In the genomic region with DNA sequence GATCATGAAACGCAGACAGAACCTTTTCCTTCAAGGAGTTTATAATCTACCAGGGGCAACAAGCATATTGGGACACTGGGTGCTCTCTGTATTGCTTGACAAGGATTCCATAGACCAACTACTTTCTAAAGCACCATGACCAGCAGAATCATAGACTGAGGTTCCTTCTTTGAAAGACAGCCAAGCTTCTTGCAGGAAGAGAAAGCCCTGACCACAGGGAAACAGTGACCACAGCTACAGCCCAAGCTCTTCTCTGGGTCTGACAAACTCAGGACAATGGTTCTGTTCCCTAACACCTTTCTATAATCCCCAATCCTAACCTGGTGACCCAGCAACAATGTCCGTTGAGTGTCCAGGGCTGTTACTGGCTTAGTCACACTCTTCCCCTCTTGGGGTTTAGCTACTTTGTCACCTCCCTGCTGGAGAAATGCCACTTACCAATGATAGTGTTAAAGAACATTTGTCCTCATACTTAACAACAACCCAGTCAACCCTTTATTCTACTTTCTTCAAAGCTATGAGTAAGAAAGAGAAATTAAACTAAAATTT, we compare ENCODE assay signal across 15 cellular contexts.
DNase-seq lines count a peak whose midpoint lies in the region; TF ChIP-seq lines count a peak whose summit lies in the region.
"Had no signal": no experiment of that assay in that cellular context is flagged by ENCODE, and none has a peak within 500 bp of the region (broad histone marks: within the 10 kb centered on the region; RNA-seq: fewer than 3 reads in every experiment).

No MANE protein-coding gene starts in this region.

- H3K36me3 Mint-ChIP-seq in progenitor cell of endocrine pancreas (ENCODE audit: insufficient read depth), result no peaks in the 10 kb centered on the region

- TF ChIP-seq CTCF in Loucy (conservative IDR thresholded peaks at IDR 0.05; ENCODE audit: low read length) (no peak), choroid plexus epithelial cell (conservative IDR thresholded peaks at IDR 0.05; ENCODE audit: low read depth, low read length) (no peak), Peyer's patch (IDR thresholded peaks at IDR 0.05) (no peak), progenitor cell of endocrine pancreas (IDR thresholded peaks at IDR 0.05; ENCODE audit: unreplicated experiment) (no peak)

- H3K9me3 Mint-ChIP-seq in progenitor cell of endocrine pancreas (ENCODE audit: low read depth), result no peaks in the 10 kb centered on the region

- DNase-seq in Ammon's horn (ENCODE audit: low spot score) (peak; percentile 29), choroid plexus epithelial cell (ENCODE audit: low read depth) (peak; percentile 27), Peyer's patch (no peak), SW 1271 (lab: John Stamatoyannopoulos, UW) (no peak), progenitor cell of endocrine pancreas (ENCODE audit: low spot score, unreplicated experiment) (no peak)
- DNase-seq: C1 segment of cervical spinal cord, EL, MV-4-11, NCI-H1436 treated with DMSO at 0.1 percent for 48 hours, NCI-H2081, NCI-H510A treated with DMSO at 0.1 percent for 48 hours had no signal

- no peaks in the 10 kb centered on the region for H3K9me2 ChIP-seq in Loucy (replicated peaks; ENCODE audit: low read depth, low read length)

- H3K4me1 ChIP-seq in Loucy (ENCODE audit: insufficient read depth, low read length, poor library complexity, severe bottlenecking) (peaks cover 30% of the 10 kb centered on the region), rectal smooth muscle tissue (ENCODE audit: control insufficient read depth, insufficient read depth, low read length) (peaks cover 32% of the 10 kb centered on the region), Peyer's patch (no peaks in the 10 kb centered on the region)

- no peak overlapping the region for H2AFZ ChIP-seq in Loucy (ENCODE audit: low read length)

- H3K9ac ChIP-seq in Loucy (ENCODE audit: low read depth, low read length, poor library complexity, severe bottlenecking), result no peak overlapping the region
- no peak overlapping the region for H3K9ac ChIP-seq in rectal smooth muscle tissue (ENCODE audit: low read length)
- H3K9ac ChIP-seq: KMS-11 had no signal

- H3K4me3 Mint-ChIP-seq in progenitor cell of endocrine pancreas (ENCODE audit: low read depth), result no peak overlapping the region

- peaks cover 1% of the 10 kb centered on the region for H3K4me1 Mint-ChIP-seq in progenitor cell of endocrine pancreas (ENCODE audit: low read depth)

- H3K27ac Mint-ChIP-seq in progenitor cell of endocrine pancreas, result no peak overlapping the region

- H3K27me3 Mint-ChIP-seq in progenitor cell of endocrine pancreas, result peaks cover 6% of the 10 kb centered on the region

- no peaks in the 10 kb centered on the region for H4K20me1 ChIP-seq in Loucy (ENCODE audit: insufficient read depth, low read length, poor library complexity, severe bottlenecking)

- peak overlapping the region; percentile 14 for H3K4me2 ChIP-seq in Loucy (ENCODE audit: low read depth, low read length, poor library complexity, severe bottlenecking)
- H3K4me2 ChIP-seq: KMS-11 had no signal

- H3K27me3 ChIP-seq in Loucy (ENCODE audit: insufficient read depth, low read length, poor library complexity, severe bottlenecking) (no peaks in the 10 kb centered on the region), rectal smooth muscle tissue (ENCODE audit: control insufficient read depth, insufficient read depth, low read length) (no peaks in the 10 kb centered on the region), Peyer's patch (no peaks in the 10 kb centered on the region)
- H3K27me3 ChIP-seq: SJSA1 had no signal

- peak overlapping the region; percentile 88 for H3K27ac ChIP-seq in rectal smooth muscle tissue (ENCODE audit: low read depth, low read length)
- H3K27ac ChIP-seq in Peyer's patch, result no peak overlapping the region
- H3K27ac ChIP-seq: KMS-11, SJSA1 had no signal

- H3F3A ChIP-seq in Loucy (ENCODE audit: low read depth), result no peaks in the 10 kb centered on the region

- H3K9me3 ChIP-seq in Loucy (ENCODE audit: insufficient read depth, low read depth, low read length) (no peaks in the 10 kb centered on the region), Peyer's patch (no peaks in the 10 kb centered on the region)
- H3K9me3 ChIP-seq: SJSA1 had no signal

- H3K36me3 ChIP-seq in Loucy (ENCODE audit: insufficient read depth, low read length) (no peaks in the 10 kb centered on the region), rectal smooth muscle tissue (ENCODE audit: control insufficient read depth, insufficient read depth, low read length) (no peaks in the 10 kb centered on the region), Peyer's patch (no peaks in the 10 kb centered on the region)

- TF ChIP-seq POLR2A in Peyer's patch (IDR thresholded peaks at IDR 0.05), result no peak

- peaks cover under 1% of the 10 kb centered on the region; the same call in 1 of the 2 replicates for H3K79me2 ChIP-seq in Loucy (ENCODE audit: insufficient read depth, low read length)

- H3K4me3 ChIP-seq in Loucy (ENCODE audit: low read length, poor library complexity, severe bottlenecking), result no peak overlapping the region
- H3K4me3 ChIP-seq in choroid plexus epithelial cell (ENCODE audit: low read depth, low read length), result no peak overlapping the region
- no peak overlapping the region for H3K4me3 ChIP-seq in rectal smooth muscle tissue (ENCODE audit: low read length)
- H3K4me3 ChIP-seq in Peyer's patch, result no peak overlapping the region
- H3K4me3 ChIP-seq: SJSA1 had no signal

Comparison
In these comparisons a context has a peak if more than half of its experiments do, and no peak if none do; other contexts are left out.
1. DNase-seq: peak in Ammon's horn (single experiment) and choroid plexus epithelial cell (single experiment); none in Peyer's patch (0 of 3), SW 1271 (0 of 2) and progenitor cell of endocrine pancreas (single experiment).